In genomic region chr16:48317614-48318013, GRCh38 we compare ENCODE assay signal across 8 cellular contexts.
DNase-seq lines count a peak whose midpoint lies in the region; ATAC-seq, FAIRE-seq and TF ChIP-seq lines count a peak whose summit lies in the region.

No MANE protein-coding gene starts in this region.

- peak overlapping the region in 6 of 7 donors; percentile 31 to 59 (median 40) for H3K4me3 Mint-ChIP-seq in CD8-positive, alpha-beta memory T cell
- H3K4me3 Mint-ChIP-seq in activated T-cell treated with anti-CD3 and anti-CD28 coated beads, Interleukin-2, amount 50 U/mL, for 72 hours, result peak overlapping the region in 1 of 2 donors; percentile 67

- peaks cover 4% of the 10 kb centered on the region for H3K36me3 ChIP-seq in CD8-positive, alpha-beta memory T cell (ENCODE audit: insufficient read depth, low read length)
- H3K36me3 ChIP-seq in left lung (peaks cover 0 to 5% of the 10 kb centered on the region in 2 donors), small intestine (ENCODE audit: control insufficient read depth in 2 of 2, insufficient read depth in 2 of 2, low read length in 2 of 2) (peaks cover 0 to 6% of the 10 kb centered on the region in 2 donors)

- TF ChIP-seq CTCF in left lung (IDR thresholded peaks at IDR 0.05), result peak in 1 of 2 donors; percentile 10

- intact Hi-C loops in left lung (cut with DNase I), result no loop called here

- ATAC-seq in activated T-cell treated with anti-CD3 and anti-CD28 coated beads, Interleukin-2, amount 50 U/mL, for 72 hours (replicated peaks in 1 of 2), result peak; percentile 82 to 85
- ATAC-seq in left lung (peak; percentile 42), GM19395 (IDR thresholded peaks at IDR 0.05; ENCODE audit: unreplicated experiment) (no peak)

- H3K36me3 Mint-ChIP-seq in CD8-positive, alpha-beta memory T cell, result peaks cover 18 to 40% (median 25%) of the 10 kb centered on the region in 3 donors
- H3K36me3 Mint-ChIP-seq in activated T-cell treated with anti-CD3 and anti-CD28 coated beads, Interleukin-2, amount 50 U/mL, for 72 hours (ENCODE audit: insufficient read depth in 2 of 2), result peaks cover 7 to 18% of the 10 kb centered on the region in 2 donors

- DNase-seq in CD8-positive, alpha-beta memory T cell, result no peak
- peak; percentile 84 for DNase-seq in KBM-7
- DNase-seq in activated T-cell treated with anti-CD3 and anti-CD28 coated beads, Interleukin-2, amount 50 U/mL, for 72 hours, result peak; percentile 20 to 33
- DNase-seq in left lung, result no peak
- no peak for DNase-seq in inferior parietal cortex (ENCODE audit: extremely low spot score)
- DNase-seq in NCI-H446 (lab: John Stamatoyannopoulos, UW), result no peak
- no peak for DNase-seq in small intestine

- H3K4me1 ChIP-seq in CD8-positive, alpha-beta memory T cell (ENCODE audit: insufficient read depth, low read length), result peaks cover 22% of the 10 kb centered on the region
- H3K4me1 ChIP-seq in left lung (peaks cover 18 to 29% of the 10 kb centered on the region in 2 donors), small intestine (ENCODE audit: control insufficient read depth in 2 of 2, insufficient read depth in 1 of 2, low read depth in 1 of 2, low read length in 1 of 2) (peaks cover 0 to 3% of the 10 kb centered on the region in 2 donors)

- H3K4me1 Mint-ChIP-seq in CD8-positive, alpha-beta memory T cell, result peaks cover 29 to 48% (median 38%) of the 10 kb centered on the region in 3 donors
- peaks cover 24% of the 10 kb centered on the region for H3K4me1 Mint-ChIP-seq in activated T-cell treated with anti-CD3 and anti-CD28 coated beads, Interleukin-2, amount 50 U/mL, for 72 hours (ENCODE audit: low read depth)

- in situ Hi-C loops in KBM-7 (cut with MboI; ENCODE audit: low pct_unique_long_range_greater_than_20kb, low sequenced_read_pairs), result no loop called here

- H3K9me3 Mint-ChIP-seq in CD8-positive, alpha-beta memory T cell, result peaks cover 1 to 15% (median 12%) of the 10 kb centered on the region in 5 donors
- peaks cover 3 to 5% of the 10 kb centered on the region in 2 donors for H3K9me3 Mint-ChIP-seq in activated T-cell treated with anti-CD3 and anti-CD28 coated beads, Interleukin-2, amount 50 U/mL, for 72 hours

- peaks cover 3% of the 10 kb centered on the region for H3K9me3 ChIP-seq in CD8-positive, alpha-beta memory T cell (ENCODE audit: low read length)
- H3K9me3 ChIP-seq in left lung, result peaks cover 0 to 9% of the 10 kb centered on the region in 2 donors
- H3K9me3 ChIP-seq in small intestine (ENCODE audit: control insufficient read depth, low read depth), result no peaks in the 10 kb centered on the region

- no peak for FAIRE-seq in small intestine (lab: Jason Lieb, UNC)

- H3K27ac ChIP-seq in CD8-positive, alpha-beta memory T cell (ENCODE audit: low read depth, low read length), result no peak overlapping the region
- H3K27ac ChIP-seq in left lung (peak overlapping the region; percentile 37 to 64), small intestine (ENCODE audit: low read depth in 1 of 2, low read length in 1 of 2) (no peak overlapping the region)

- H3K27me3 Mint-ChIP-seq in CD8-positive, alpha-beta memory T cell, result no peaks in the 10 kb centered on the region
- H3K27me3 Mint-ChIP-seq in activated T-cell treated with anti-CD3 and anti-CD28 coated beads, Interleukin-2, amount 50 U/mL, for 72 hours (ENCODE audit: low read depth), result no peaks in the 10 kb centered on the region

- H3K4me3 ChIP-seq in CD8-positive, alpha-beta memory T cell (ENCODE audit: low read length), result no peak overlapping the region
- no peak overlapping the region for H3K4me3 ChIP-seq in left lung
- no peak overlapping the region for H3K4me3 ChIP-seq in small intestine (ENCODE audit: low read depth in 1 of 2, low read length in 2 of 2)

- H3K27me3 ChIP-seq in CD8-positive, alpha-beta memory T cell (ENCODE audit: insufficient read depth, low read length, poor library complexity, severe bottlenecking), result no peaks in the 10 kb centered on the region
- no peaks in the 10 kb centered on the region for H3K27me3 ChIP-seq in left lung
- H3K27me3 ChIP-seq in small intestine (ENCODE audit: control insufficient read depth in 2 of 2, insufficient read depth in 2 of 2, low read length in 2 of 2), result no peaks in the 10 kb centered on the region

- peak overlapping the region; percentile 8 to 89 (median 46) for H3K27ac Mint-ChIP-seq in CD8-positive, alpha-beta memory T cell
- peak overlapping the region; percentile 79 for H3K27ac Mint-ChIP-seq in activated T-cell treated with anti-CD3 and anti-CD28 coated beads, Interleukin-2, amount 50 U/mL, for 72 hours

- POLR2A ChIA-PET in CD8-positive, alpha-beta memory T cell (lab: Charles Lee), result no interaction called here

- CTCF ChIA-PET in CD8-positive, alpha-beta memory T cell (lab: Charles Lee), result interaction anchor here (0.7 to 2.3 kb wide), 5 partner anchors 9 to 306 kb away, joined by 3 to 12 read pairs (median 3); no protein-coding TSS in a partner anchor

Comparison
In these comparisons a context has a peak if more than half of its experiments do, and no peak if none do; other contexts are left out.
1. DNase-seq: peak in KBM-7 (single experiment) and activated T-cell treated with anti-CD3 and anti-CD28 coated beads, Interleukin-2, amount 50 U/mL, for 72 hours (2 of 2); none in CD8-positive, alpha-beta memory T cell (0 of 5), left lung (0 of 2), inferior parietal cortex (single experiment), NCI-H446 (0 of 2) and small intestine (single experiment).
2. H3K27ac ChIP-seq: peak in left lung (2 of 2); none in CD8-positive, alpha-beta memory T cell (single experiment) and small intestine (0 of 2).